ENCODE assay signal across 1 cellular context in genomic region chr20:41023549-41023948, GRCh38.
A peak's percentile ranks its signal among the peaks of the same experiment; 100 is the strongest.
TF ChIP-seq lines count a peak whose summit lies in the region.

No MANE protein-coding gene starts in this region.

TF ChIP-seq in K562, 482 proteins besides CTCF, POLR2A, EP300 and RAD21 (continued from another document and continues in another):
- TF ChIP-seq ARNT (IDR thresholded peaks at IDR 0.05): no peak
- TF ChIP-seq RBM25 (IDR thresholded peaks at IDR 0.05; ENCODE audit: low read depth, low read length, severe bottlenecking): no peak
- no peak for TF ChIP-seq RHOXF2B (CRISPR knock-in tag; conservative IDR thresholded peaks at IDR 0.05)
- TF ChIP-seq CREBBP (IDR thresholded peaks at IDR 0.05; ENCODE audit: low read depth, low read length): no peak
- TF ChIP-seq, protein P1, sequence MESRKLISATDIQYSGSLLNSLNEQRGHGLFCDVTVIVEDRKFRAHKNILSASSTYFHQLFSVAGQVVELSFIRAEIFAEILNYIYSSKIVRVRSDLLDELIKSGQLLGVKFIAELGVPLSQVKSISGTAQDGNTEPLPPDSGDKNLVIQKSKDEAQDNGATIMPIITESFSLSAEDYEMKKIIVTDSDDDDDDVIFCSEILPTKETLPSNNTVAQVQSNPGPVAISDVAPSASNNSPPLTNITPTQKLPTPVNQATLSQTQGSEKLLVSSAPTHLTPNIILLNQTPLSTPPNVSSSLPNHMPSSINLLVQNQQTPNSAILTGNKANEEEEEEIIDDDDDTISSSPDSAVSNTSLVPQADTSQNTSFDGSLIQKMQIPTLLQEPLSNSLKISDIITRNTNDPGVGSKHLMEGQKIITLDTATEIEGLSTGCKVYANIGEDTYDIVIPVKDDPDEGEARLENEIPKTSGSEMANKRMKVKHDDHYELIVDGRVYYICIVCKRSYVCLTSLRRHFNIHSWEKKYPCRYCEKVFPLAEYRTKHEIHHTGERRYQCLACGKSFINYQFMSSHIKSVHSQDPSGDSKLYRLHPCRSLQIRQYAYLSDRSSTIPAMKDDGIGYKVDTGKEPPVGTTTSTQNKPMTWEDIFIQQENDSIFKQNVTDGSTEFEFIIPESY (CRISPR knock-in tag; IDR thresholded peaks at IDR 0.05): no peak
- peak; percentile 88 for TF ChIP-seq CBFA2T3 (IDR thresholded peaks at IDR 0.05)
- no peak for TF ChIP-seq EZH2 (IDR thresholded peaks at IDR 0.05; ENCODE audit: borderline replicate concordance, low read depth, low read length)
- no peak for TF ChIP-seq NKRF (IDR thresholded peaks at IDR 0.05; ENCODE audit: borderline replicate concordance)
- no peak for TF ChIP-seq ATF2 (CRISPR knock-in tag; IDR thresholded peaks at IDR 0.05)
- no peak for TF ChIP-seq SUPT5H (IDR thresholded peaks at IDR 0.05)
- TF ChIP-seq SP1 (CRISPR knock-in tag; IDR thresholded peaks at IDR 0.05): no peak
- no peak for TF ChIP-seq GTF3C2 (IDR thresholded peaks at IDR 0.05; ENCODE audit: borderline replicate concordance, extremely low read depth, insufficient read length)
- no peak for TF ChIP-seq NFRKB (IDR thresholded peaks at IDR 0.05; ENCODE audit: low read depth)
- TF ChIP-seq XRCC3 (IDR thresholded peaks at IDR 0.05): no peak
- no peak for TF ChIP-seq FOXK1 (CRISPR knock-in tag; IDR thresholded peaks at IDR 0.05; ENCODE audit: borderline replicate concordance)
- TF ChIP-seq ZNF639 (CRISPR knock-in tag; conservative IDR thresholded peaks at IDR 0.05 in 1 of 2, IDR thresholded peaks at IDR 0.05 in 1 of 2): no peak
- no peak for TF ChIP-seq COPS2 (conservative IDR thresholded peaks at IDR 0.05)
- TF ChIP-seq YBX1 (IDR thresholded peaks at IDR 0.05): no peak
- no peak for TF ChIP-seq CC2D1A (IDR thresholded peaks at IDR 0.05)
- TF ChIP-seq, protein P2, sequence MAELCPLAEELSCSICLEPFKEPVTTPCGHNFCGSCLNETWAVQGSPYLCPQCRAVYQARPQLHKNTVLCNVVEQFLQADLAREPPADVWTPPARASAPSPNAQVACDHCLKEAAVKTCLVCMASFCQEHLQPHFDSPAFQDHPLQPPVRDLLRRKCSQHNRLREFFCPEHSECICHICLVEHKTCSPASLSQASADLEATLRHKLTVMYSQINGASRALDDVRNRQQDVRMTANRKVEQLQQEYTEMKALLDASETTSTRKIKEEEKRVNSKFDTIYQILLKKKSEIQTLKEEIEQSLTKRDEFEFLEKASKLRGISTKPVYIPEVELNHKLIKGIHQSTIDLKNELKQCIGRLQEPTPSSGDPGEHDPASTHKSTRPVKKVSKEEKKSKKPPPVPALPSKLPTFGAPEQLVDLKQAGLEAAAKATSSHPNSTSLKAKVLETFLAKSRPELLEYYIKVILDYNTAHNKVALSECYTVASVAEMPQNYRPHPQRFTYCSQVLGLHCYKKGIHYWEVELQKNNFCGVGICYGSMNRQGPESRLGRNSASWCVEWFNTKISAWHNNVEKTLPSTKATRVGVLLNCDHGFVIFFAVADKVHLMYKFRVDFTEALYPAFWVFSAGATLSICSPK (IDR thresholded peaks at IDR 0.05; ENCODE audit: borderline replicate concordance): no peak
- no peak for TF ChIP-seq NCOA6 (IDR thresholded peaks at IDR 0.05)
- peak; percentile 35; the same call in 1 of the 2 replicates for TF ChIP-seq PML (IDR thresholded peaks at IDR 0.05; ENCODE audit: low read length)
- no peak for TF ChIP-seq ZNF277 (CRISPR knock-in tag; IDR thresholded peaks at IDR 0.05; ENCODE audit: borderline replicate concordance)
- TF ChIP-seq ZBTB43 (CRISPR knock-in tag; IDR thresholded peaks at IDR 0.05): no peak
- 0 out of 2 replicates have a peak, but pooled peaks have one; percentile 37 for TF ChIP-seq DPF2 (IDR thresholded peaks at IDR 0.05)
- peak; percentile 85 for TF ChIP-seq CBFA2T2 (conservative IDR thresholded peaks at IDR 0.05)
- no peak for TF ChIP-seq MBD1 (CRISPR knock-in tag; IDR thresholded peaks at IDR 0.05)
- no peak for TF ChIP-seq PHTF2 (CRISPR knock-in tag; IDR thresholded peaks at IDR 0.05)
- TF ChIP-seq ZNF133 (CRISPR knock-in tag; IDR thresholded peaks at IDR 0.05): no peak
- TF ChIP-seq, protein P3, sequence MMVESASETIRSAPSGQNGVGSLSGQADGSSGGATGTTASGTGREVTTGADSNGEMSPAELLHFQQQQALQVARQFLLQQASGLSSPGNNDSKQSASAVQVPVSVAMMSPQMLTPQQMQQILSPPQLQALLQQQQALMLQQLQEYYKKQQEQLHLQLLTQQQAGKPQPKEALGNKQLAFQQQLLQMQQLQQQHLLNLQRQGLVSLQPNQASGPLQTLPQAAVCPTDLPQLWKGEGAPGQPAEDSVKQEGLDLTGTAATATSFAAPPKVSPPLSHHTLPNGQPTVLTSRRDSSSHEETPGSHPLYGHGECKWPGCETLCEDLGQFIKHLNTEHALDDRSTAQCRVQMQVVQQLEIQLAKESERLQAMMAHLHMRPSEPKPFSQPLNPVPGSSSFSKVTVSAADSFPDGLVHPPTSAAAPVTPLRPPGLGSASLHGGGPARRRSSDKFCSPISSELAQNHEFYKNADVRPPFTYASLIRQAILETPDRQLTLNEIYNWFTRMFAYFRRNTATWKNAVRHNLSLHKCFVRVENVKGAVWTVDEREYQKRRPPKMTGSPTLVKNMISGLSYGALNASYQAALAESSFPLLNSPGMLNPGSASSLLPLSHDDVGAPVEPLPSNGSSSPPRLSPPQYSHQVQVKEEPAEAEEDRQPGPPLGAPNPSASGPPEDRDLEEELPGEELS (CRISPR knock-in tag; IDR thresholded peaks at IDR 0.05; ENCODE audit: borderline replicate concordance): no peak
- TF ChIP-seq HMGN3 (IDR thresholded peaks at IDR 0.05; ENCODE audit: borderline replicate concordance, extremely low read depth, insufficient read length, low read depth, low read length): no peak
- TF ChIP-seq, protein P4, sequence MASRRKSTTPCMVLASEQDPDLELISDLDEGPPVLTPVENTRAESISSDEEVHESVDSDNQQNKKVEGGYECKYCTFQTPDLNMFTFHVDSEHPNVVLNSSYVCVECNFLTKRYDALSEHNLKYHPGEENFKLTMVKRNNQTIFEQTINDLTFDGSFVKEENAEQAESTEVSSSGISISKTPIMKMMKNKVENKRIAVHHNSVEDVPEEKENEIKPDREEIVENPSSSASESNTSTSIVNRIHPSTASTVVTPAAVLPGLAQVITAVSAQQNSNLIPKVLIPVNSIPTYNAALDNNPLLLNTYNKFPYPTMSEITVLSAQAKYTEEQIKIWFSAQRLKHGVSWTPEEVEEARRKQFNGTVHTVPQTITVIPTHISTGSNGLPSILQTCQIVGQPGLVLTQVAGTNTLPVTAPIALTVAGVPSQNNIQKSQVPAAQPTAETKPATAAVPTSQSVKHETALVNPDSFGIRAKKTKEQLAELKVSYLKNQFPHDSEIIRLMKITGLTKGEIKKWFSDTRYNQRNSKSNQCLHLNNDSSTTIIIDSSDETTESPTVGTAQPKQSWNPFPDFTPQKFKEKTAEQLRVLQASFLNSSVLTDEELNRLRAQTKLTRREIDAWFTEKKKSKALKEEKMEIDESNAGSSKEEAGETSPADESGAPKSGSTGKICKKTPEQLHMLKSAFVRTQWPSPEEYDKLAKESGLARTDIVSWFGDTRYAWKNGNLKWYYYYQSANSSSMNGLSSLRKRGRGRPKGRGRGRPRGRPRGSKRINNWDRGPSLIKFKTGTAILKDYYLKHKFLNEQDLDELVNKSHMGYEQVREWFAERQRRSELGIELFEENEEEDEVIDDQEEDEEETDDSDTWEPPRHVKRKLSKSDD (conservative IDR thresholded peaks at IDR 0.05; ENCODE audit: low read length): no peak
- TF ChIP-seq ZBTB5 (IDR thresholded peaks at IDR 0.05): no peak
- TF ChIP-seq PYGO2 (tag; IDR thresholded peaks at IDR 0.05): no peak
